Comparison of ENCODE assay signal across 15 cellular contexts in genomic region chr13:90534617-90535340, GRCh38.
DNase-seq lines count a peak whose midpoint lies in the region; ATAC-seq and TF ChIP-seq lines count a peak whose summit lies in the region.
"Had no signal": no experiment of that assay in that cellular context is flagged by ENCODE, and none has a peak within 500 bp of the region (broad histone marks: within the 10 kb centered on the region; RNA-seq: fewer than 3 reads in every experiment).

No MANE protein-coding gene starts in this region.

- H3K36me3 ChIP-seq in BJ (ENCODE audit: control insufficient read depth, insufficient read depth, low read length) (no peaks in the 10 kb centered on the region; the same call in 1 of the 2 replicates), ascending aorta (no peaks in the 10 kb centered on the region)

- no peak for TF ChIP-seq CTCF in BJ (IDR thresholded peaks at IDR 0.05; ENCODE audit: insufficient read depth, low read depth, low read length)
- no peak for TF ChIP-seq CTCF in osteocyte (IDR thresholded peaks at IDR 0.05)
- no peak for TF ChIP-seq CTCF in ascending aorta (IDR thresholded peaks at IDR 0.05)

- H3K27ac Mint-ChIP-seq in osteocyte (ENCODE audit: unreplicated experiment), result no peak overlapping the region
- H3K27ac Mint-ChIP-seq in activated naive CD4-positive, alpha-beta T cell treated with anti-CD3 and anti-CD28 coated beads, Interleukin-2, amount 50 U/mL, for 72 hours, result no peak overlapping the region

- intact Hi-C loops in ascending aorta (cut with DNase I), result no loop called here

- H3K27me3 Mint-ChIP-seq in osteocyte (ENCODE audit: unreplicated experiment), result no peaks in the 10 kb centered on the region

- H3K27me3 ChIP-seq in BJ (ENCODE audit: control insufficient read depth, insufficient read depth, low read length) (no peaks in the 10 kb centered on the region), ascending aorta (no peaks in the 10 kb centered on the region)

- CTCF ChIA-PET in BJ (lab: Yijun Ruan, JAX), result interaction anchor here (0.6 kb wide), 1 partner anchor 128 kb away, joined by 3 read pairs; no protein-coding TSS in a partner anchor

- POLR2A ChIA-PET in BJ (lab: Charles Lee), result interaction anchor here (0.6 kb wide), 1 partner anchor 24 kb away, joined by 3 read pairs; no protein-coding TSS in a partner anchor

- H3K4me3 Mint-ChIP-seq in osteocyte (ENCODE audit: unreplicated experiment), result no peak overlapping the region

- DNase-seq in NCI-H1105 treated with DMSO at 0.1 percent for 48 hours (lab: John Stamatoyannopoulos, UW) (peak; percentile 16), NCI-H1105 (lab: John Stamatoyannopoulos, UW) (no peak), BJ (ENCODE audit: low read depth) (peak; percentile 71), NCI-H69 (lab: John Stamatoyannopoulos, UW) (peak; percentile 36), osteocyte (ENCODE audit: extremely low spot score, unreplicated experiment) (peak; percentile 68), ascending aorta (ENCODE audit: low spot score in 2 of 2) (no peak)
- DNase-seq in activated naive CD4-positive, alpha-beta T cell treated with anti-CD3 and anti-CD28 coated beads, Interleukin-2, amount 50 U/mL, for 72 hours (ENCODE audit: low spot score in 2 of 2), result no peak
- DNase-seq: Caco-2, GOT3, KG1, NCI-H1092, NCI-H2029, NCI-H526, RPMI8226 had no signal

- no peak for ATAC-seq in HG03457 (IDR thresholded peaks at IDR 0.05; ENCODE audit: unreplicated experiment)
- no peak for ATAC-seq in activated naive CD4-positive, alpha-beta T cell treated with anti-CD3 and anti-CD28 coated beads, Interleukin-2, amount 50 U/mL, for 72 hours

- no peaks in the 10 kb centered on the region for H3K36me3 Mint-ChIP-seq in osteocyte (ENCODE audit: unreplicated experiment)
- no peaks in the 10 kb centered on the region for H3K36me3 Mint-ChIP-seq in activated naive CD4-positive, alpha-beta T cell treated with anti-CD3 and anti-CD28 coated beads, Interleukin-2, amount 50 U/mL, for 72 hours

- no peaks in the 10 kb centered on the region for H3K9me3 ChIP-seq in ascending aorta
- H3K9me3 ChIP-seq: Caco-2 had no signal

- no peaks in the 10 kb centered on the region for H3K4me1 ChIP-seq in ascending aorta
- H3K4me1 ChIP-seq: Caco-2 had no signal

- peaks cover 13% of the 10 kb centered on the region for H3K9me3 Mint-ChIP-seq in osteocyte (ENCODE audit: unreplicated experiment)
- peaks cover 11 to 13% of the 10 kb centered on the region in 2 donors for H3K9me3 Mint-ChIP-seq in activated naive CD4-positive, alpha-beta T cell treated with anti-CD3 and anti-CD28 coated beads, Interleukin-2, amount 50 U/mL, for 72 hours

- H3K4me3 ChIP-seq in BJ (ENCODE audit: low read depth, low read length) (no peak overlapping the region), ascending aorta (no peak overlapping the region)

- H3K4me1 Mint-ChIP-seq in osteocyte (ENCODE audit: unreplicated experiment), result no peaks in the 10 kb centered on the region

- no peak overlapping the region for H3K27ac ChIP-seq in ascending aorta

Comparison
In these comparisons a context has a peak if more than half of its experiments do, and no peak if none do; other contexts are left out.
1. DNase-seq: peak in NCI-H1105 treated with DMSO at 0.1 percent for 48 hours (single experiment), BJ (single experiment), NCI-H69 (single experiment) and osteocyte (single experiment); none in NCI-H1105 (single experiment), activated naive CD4-positive, alpha-beta T cell treated with anti-CD3 and anti-CD28 coated beads, Interleukin-2, amount 50 U/mL, for 72 hours (0 of 2) and ascending aorta (0 of 2).